Comparison of ENCODE assay signal across 20 cellular contexts in the genomic region with DNA sequence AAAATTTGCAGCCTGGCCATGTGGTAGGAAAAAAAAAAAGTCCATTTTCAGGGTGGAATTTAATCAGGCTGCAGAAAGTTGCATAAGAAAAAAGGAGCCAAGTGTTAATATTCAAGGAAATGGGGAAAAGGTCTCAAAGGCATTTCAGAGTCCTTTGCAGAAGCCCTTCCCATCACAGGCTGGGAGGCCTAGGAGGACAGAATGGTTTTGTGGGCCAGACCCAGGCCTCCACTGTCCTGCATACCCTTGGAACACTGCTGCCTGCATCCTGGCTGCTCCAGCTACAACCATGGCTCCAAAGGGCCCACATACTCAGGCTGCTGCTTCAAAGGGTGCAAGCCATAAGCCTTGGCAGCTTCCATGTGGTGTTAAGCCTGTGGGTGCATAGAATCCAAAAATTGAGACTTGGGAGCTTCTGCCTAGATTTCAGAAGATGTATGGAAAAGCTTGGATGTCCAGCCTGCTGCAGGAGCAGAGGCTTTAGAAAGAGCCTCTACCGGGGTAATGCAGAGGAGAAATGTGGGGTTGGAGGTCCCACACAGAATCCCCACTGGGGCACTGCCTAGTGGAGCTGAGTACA.
"Had no signal": no experiment of that assay in that cellular context is flagged by ENCODE, and none has a peak within 500 bp of the region (broad histone marks: within the 10 kb centered on the region; RNA-seq: fewer than 3 reads in every experiment).

No MANE protein-coding gene starts in this region.

- H3K4me3 Mint-ChIP-seq: activated CD4-positive, alpha-beta memory T cell treated with anti-CD3 and anti-CD28 coated beads, Interleukin-2, amount 10 ng/mL, durations not matched to agents 7 days and 5 days; activated CD4-positive, alpha-beta T cell treated with anti-CD3 and anti-CD28 coated beads, Interleukin-2, amount 10 ng/mL, durations not matched to agents 7 days and 5 days; activated CD8-positive, alpha-beta memory T cell treated with anti-CD3 and anti-CD28 coated beads, Interleukin-2, amount 10 ng/mL, durations not matched to agents 7 days and 5 days; activated naive CD8-positive, alpha-beta T cell; naive B cell; T-helper 17 cell had no signal

- H3K4me1 Mint-ChIP-seq: activated CD4-positive, alpha-beta memory T cell treated with anti-CD3 and anti-CD28 coated beads, Interleukin-2, amount 10 ng/mL, durations not matched to agents 7 days and 5 days; activated CD4-positive, alpha-beta T cell treated with anti-CD3 and anti-CD28 coated beads, Interleukin-2, amount 10 ng/mL, durations not matched to agents 7 days and 5 days; activated CD8-positive, alpha-beta memory T cell treated with anti-CD3 and anti-CD28 coated beads, Interleukin-2, amount 10 ng/mL, durations not matched to agents 7 days and 5 days; naive B cell; T-helper 17 cell had no signal

- H3K27ac Mint-ChIP-seq: activated CD4-positive, alpha-beta memory T cell treated with anti-CD3 and anti-CD28 coated beads, Interleukin-2, amount 10 ng/mL, durations not matched to agents 7 days and 5 days; activated CD4-positive, alpha-beta T cell treated with anti-CD3 and anti-CD28 coated beads, Interleukin-2, amount 10 ng/mL, durations not matched to agents 7 days and 5 days; activated CD8-positive, alpha-beta memory T cell treated with anti-CD3 and anti-CD28 coated beads, Interleukin-2, amount 10 ng/mL, durations not matched to agents 7 days and 5 days; activated naive CD8-positive, alpha-beta T cell; activated T-helper 2 cell treated with anti-CD3 and anti-CD28 coated beads, Interferon-gamma antibody, Interleukin-2, Interleukin-4, amounts not matched to agents 10 μg/mL and 5 μg/mL and 100 μg/mL, durations not matched to agents 14 hours and 24 hours and 36 hours; naive B cell; T-helper 17 cell had no signal

- ATAC-seq: activated CD8-positive, alpha-beta memory T cell treated with anti-CD3 and anti-CD28 coated beads, Interleukin-2, amount 10 ng/mL, durations not matched to agents 7 days and 5 days; gastrocnemius medialis; left cardiac atrium; left ventricle myocardium superior; pancreas; T-helper 17 cell had no signal

- DNase-seq: activated CD4-positive, alpha-beta memory T cell treated with anti-CD3 and anti-CD28 coated beads, Interleukin-2, amount 10 ng/mL, durations not matched to agents 7 days and 5 days; activated CD4-positive, alpha-beta T cell treated with anti-CD3 and anti-CD28 coated beads, Interleukin-2, amount 10 ng/mL, durations not matched to agents 7 days and 5 days; activated CD4-positive, CD25-positive, alpha-beta regulatory T cell; activated CD8-positive, alpha-beta memory T cell treated with anti-CD3 and anti-CD28 coated beads, Interleukin-2, amount 10 ng/mL, durations not matched to agents 7 days and 5 days; activated T-cell treated with anti-CD3 and anti-CD28 coated beads, Interleukin-2, amount 50 U/mL, for 48 hours; brain microvascular endothelial cell; dorsolateral prefrontal cortex; effector memory CD4-positive, alpha-beta T cell; gastrocnemius medialis; left cardiac atrium; left ventricle myocardium superior; naive B cell; pancreas; retina; stimulated activated naive CD4-positive, alpha-beta T cell treated with Interleukin-2 at 50 U/mL for 16 hours; T-helper 17 cell; T1000; trophoblast cell had no signal

- H3K27me3 Mint-ChIP-seq: activated CD4-positive, alpha-beta memory T cell treated with anti-CD3 and anti-CD28 coated beads, Interleukin-2, amount 10 ng/mL, durations not matched to agents 7 days and 5 days; activated CD4-positive, alpha-beta T cell treated with anti-CD3 and anti-CD28 coated beads, Interleukin-2, amount 10 ng/mL, durations not matched to agents 7 days and 5 days; activated CD8-positive, alpha-beta memory T cell treated with anti-CD3 and anti-CD28 coated beads, Interleukin-2, amount 10 ng/mL, durations not matched to agents 7 days and 5 days; activated naive CD8-positive, alpha-beta T cell; T-helper 17 cell had no signal
